In the genomic region with DNA sequence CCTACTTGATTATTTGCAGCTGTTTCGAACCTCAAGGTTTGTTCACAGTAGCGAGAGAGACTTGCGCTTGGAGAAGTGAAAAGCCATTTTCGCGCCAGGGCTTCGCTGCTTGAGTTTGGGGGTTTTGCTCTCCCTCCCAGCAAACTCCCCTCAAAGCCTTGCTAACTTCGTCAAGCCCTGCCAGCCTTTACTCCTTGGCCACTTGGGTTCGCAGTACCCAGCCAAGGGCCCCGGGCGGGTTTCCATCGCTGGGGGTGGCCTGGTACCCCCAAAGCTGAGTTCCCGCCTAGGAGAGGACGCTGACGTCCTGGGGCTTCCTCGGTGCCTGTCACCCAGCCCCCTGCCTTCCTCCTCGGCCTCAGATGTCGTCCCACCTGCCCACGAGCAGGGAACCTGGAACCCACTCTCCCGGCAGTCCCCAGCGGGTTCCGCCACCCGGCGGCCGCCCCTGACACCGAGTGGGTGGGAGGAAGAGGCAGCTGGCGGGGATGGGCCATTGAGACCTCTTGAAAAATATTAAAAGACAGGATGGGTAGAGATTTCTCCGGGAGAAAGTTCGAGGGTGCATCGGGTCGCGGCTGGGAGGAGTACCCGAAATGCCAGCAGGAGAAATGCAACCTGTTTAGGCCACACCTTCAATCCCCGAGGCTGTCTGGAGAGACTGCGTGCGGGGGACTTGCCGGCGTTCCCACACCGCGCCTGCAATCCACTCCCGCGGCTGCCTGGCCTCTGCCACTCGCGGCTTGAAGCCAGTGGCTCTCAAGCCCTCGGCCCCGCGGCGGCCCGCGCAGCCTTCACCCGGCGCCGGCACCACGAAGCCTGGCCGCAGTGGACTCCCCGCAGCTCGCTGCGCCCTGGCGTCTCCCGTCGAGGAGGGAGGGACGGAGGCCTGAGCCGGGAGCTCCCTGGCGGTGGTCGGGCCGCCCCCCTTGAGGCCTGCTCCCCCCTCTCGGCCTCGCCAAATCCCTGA, we compare ENCODE assay signal across 9 cellular contexts. TPM values are rescaled to one million over a fixed set of nuclear protein-coding genes. Genes with fewer than 3 reads are reported as not detected.
DNase-seq lines count a peak whose midpoint lies in the region; ATAC-seq and TF ChIP-seq lines count a peak whose summit lies in the region.
"Had no signal": no experiment of that assay in that cellular context is flagged by ENCODE, and none has a peak within 500 bp of the region (broad histone marks: within the 10 kb centered on the region; RNA-seq: fewer than 3 reads in every experiment).

No MANE protein-coding gene starts in this region.

- H3K9me3 ChIP-seq in ascending aorta (no peaks in the 10 kb centered on the region), prostate gland (no peaks in the 10 kb centered on the region)

- peak; percentile 63 for ATAC-seq in left ventricle myocardium superior
- no peak for ATAC-seq in activated naive CD8-positive, alpha-beta T cell treated with anti-CD3 and anti-CD28 coated beads, Interleukin-2, amount 50 U/mL, for 24 hours
- no peak for ATAC-seq in GM19467 (IDR thresholded peaks at IDR 0.05; ENCODE audit: unreplicated experiment)
- no peak for ATAC-seq in GM19397 (IDR thresholded peaks at IDR 0.05; ENCODE audit: unreplicated experiment)

- no peaks in the 10 kb centered on the region for H3K36me3 Mint-ChIP-seq in activated naive CD8-positive, alpha-beta T cell treated with anti-CD3 and anti-CD28 coated beads, Interleukin-2, amount 50 U/mL, for 24 hours (ENCODE audit: low read depth)
- peaks cover 2% of the 10 kb centered on the region for H3K36me3 Mint-ChIP-seq in activated CD4-positive, alpha-beta T cell treated with anti-CD3 and anti-CD28 coated beads, Interleukin-2, amount 10 ng/mL, durations not matched to agents 7 days and 5 days (ENCODE audit: low read depth)

- H3K4me1 ChIP-seq in ascending aorta (peaks cover 0 to 2% of the 10 kb centered on the region in 2 donors), prostate gland (replicated peaks) (no peaks in the 10 kb centered on the region)

- CTCF ChIA-PET in activated CD4-positive, alpha-beta T cell treated with anti-CD3 and anti-CD28 coated beads, Interleukin-2, amount 10 ng/mL, durations not matched to agents 7 days and 5 days (lab: Charles Lee): interaction anchor here (0.6 kb wide), 2 partner anchors 67 to 1378 kb away, joined by 3 to 6 read pairs; no protein-coding TSS in a partner anchor

- intact Hi-C loops in ascending aorta (cut with DNase I) (loop anchor here (10.0 kb wide), 1 partner anchor 1477 kb away; no protein-coding TSS in a partner anchor), left ventricle myocardium superior (cut with micrococcal nuclease) (no loop called here), prostate gland (cut with DNase I) (loop anchor here (5.0 to 10.0 kb wide), 4 partner anchors 59 to 1157 kb away; no protein-coding TSS in a partner anchor)

- H3K27me3 ChIP-seq in ascending aorta (no peaks in the 10 kb centered on the region), prostate gland (replicated peaks; ENCODE audit: insufficient read depth) (no peaks in the 10 kb centered on the region)

- H3K27ac ChIP-seq in ascending aorta: peak overlapping the region; percentile 83 to 85
- H3K27ac ChIP-seq in prostate gland: peak overlapping the region; percentile 83 to 92

- H3K4me1 Mint-ChIP-seq in activated naive CD8-positive, alpha-beta T cell treated with anti-CD3 and anti-CD28 coated beads, Interleukin-2, amount 50 U/mL, for 24 hours: no peaks in the 10 kb centered on the region
- no peaks in the 10 kb centered on the region for H3K4me1 Mint-ChIP-seq in activated CD4-positive, alpha-beta T cell treated with anti-CD3 and anti-CD28 coated beads, Interleukin-2, amount 10 ng/mL, durations not matched to agents 7 days and 5 days

- POLR2A ChIA-PET in activated CD4-positive, alpha-beta T cell treated with anti-CD3 and anti-CD28 coated beads, Interleukin-2, amount 10 ng/mL, durations not matched to agents 7 days and 5 days (lab: Charles Lee): no interaction called here

- peak; percentile 57 for DNase-seq in D341Med (ENCODE audit: low spot score)
- DNase-seq in ascending aorta (ENCODE audit: low spot score in 2 of 2): peak in 1 of 2 donors; percentile 67
- DNase-seq in left ventricle myocardium superior: peak; percentile 59
- DNase-seq in prostate gland (ENCODE audit: low spot score): peak; percentile 4
- DNase-seq in activated naive CD8-positive, alpha-beta T cell treated with anti-CD3 and anti-CD28 coated beads, Interleukin-2, amount 50 U/mL, for 24 hours: no peak
- DNase-seq in activated CD4-positive, alpha-beta T cell treated with anti-CD3 and anti-CD28 coated beads, Interleukin-2, amount 10 ng/mL, durations not matched to agents 7 days and 5 days: no peak
- DNase-seq: NCI-H1930 had no signal

- peaks cover 72% of the 10 kb centered on the region for H3K27me3 Mint-ChIP-seq in activated naive CD8-positive, alpha-beta T cell treated with anti-CD3 and anti-CD28 coated beads, Interleukin-2, amount 50 U/mL, for 24 hours
- peaks cover 70% of the 10 kb centered on the region for H3K27me3 Mint-ChIP-seq in activated CD4-positive, alpha-beta T cell treated with anti-CD3 and anti-CD28 coated beads, Interleukin-2, amount 10 ng/mL, durations not matched to agents 7 days and 5 days

- H3K4me3 Mint-ChIP-seq in activated naive CD8-positive, alpha-beta T cell treated with anti-CD3 and anti-CD28 coated beads, Interleukin-2, amount 50 U/mL, for 24 hours: no peak overlapping the region
- no peak overlapping the region for H3K4me3 Mint-ChIP-seq in activated CD4-positive, alpha-beta T cell treated with anti-CD3 and anti-CD28 coated beads, Interleukin-2, amount 10 ng/mL, durations not matched to agents 7 days and 5 days

- WGBS in prostate gland: 17% methylated on average over 66 of the region's 67 CpGs

- H3K36me3 ChIP-seq in ascending aorta: no peaks in the 10 kb centered on the region
- no peaks in the 10 kb centered on the region for H3K36me3 ChIP-seq in prostate gland

- H3K4me3 ChIP-seq in ascending aorta (peak overlapping the region; percentile 55 to 71), prostate gland (peak overlapping the region; percentile 28 to 37)

- H3K9me3 Mint-ChIP-seq in activated naive CD8-positive, alpha-beta T cell treated with anti-CD3 and anti-CD28 coated beads, Interleukin-2, amount 50 U/mL, for 24 hours: no peaks in the 10 kb centered on the region
- no peaks in the 10 kb centered on the region for H3K9me3 Mint-ChIP-seq in activated CD4-positive, alpha-beta T cell treated with anti-CD3 and anti-CD28 coated beads, Interleukin-2, amount 10 ng/mL, durations not matched to agents 7 days and 5 days

- peak in 1 of 3 experiments; percentile 29 for TF ChIP-seq CTCF in ascending aorta (IDR thresholded peaks at IDR 0.05)
- TF ChIP-seq CTCF in prostate gland (IDR thresholded peaks at IDR 0.05): peak in 1 of 4 experiments; percentile 23

- TF ChIP-seq POLR2A in prostate gland (IDR thresholded peaks at IDR 0.05): no peak

- H3K27ac Mint-ChIP-seq in activated naive CD8-positive, alpha-beta T cell treated with anti-CD3 and anti-CD28 coated beads, Interleukin-2, amount 50 U/mL, for 24 hours: no peak overlapping the region
- no peak overlapping the region for H3K27ac Mint-ChIP-seq in activated CD4-positive, alpha-beta T cell treated with anti-CD3 and anti-CD28 coated beads, Interleukin-2, amount 10 ng/mL, durations not matched to agents 7 days and 5 days

RNA-seq across cellular contexts. Expression of a gene that starts 8.8 kb away (rescaled TPM):
- total RNA-seq in ascending aorta: 126 TPM
- total RNA-seq in left ventricle myocardium superior: 18.0 TPM
- total RNA-seq in prostate gland: 10 to 100 TPM; 48.7 to 58.1 TPM
- total RNA-seq in activated CD4-positive, alpha-beta T cell treated with anti-CD3 and anti-CD28 coated beads, Interleukin-2, amount 10 ng/mL, durations not matched to agents 7 days and 5 days: not detected

Comparison
In these comparisons a context has a peak if more than half of its experiments do, and no peak if none do; other contexts are left out.
1. DNase-seq: peak in D341Med (single experiment), left ventricle myocardium superior (single experiment) and prostate gland (single experiment); none in activated naive CD8-positive, alpha-beta T cell treated with anti-CD3 and anti-CD28 coated beads, Interleukin-2, amount 50 U/mL, for 24 hours (single experiment) and activated CD4-positive, alpha-beta T cell treated with anti-CD3 and anti-CD28 coated beads, Interleukin-2, amount 10 ng/mL, durations not matched to agents 7 days and 5 days (single experiment).
2. RNA of a gene that starts 8.8 kb away (total RNA-seq): 126 TPM in ascending aorta (single experiment), 48.7 to 58.1 TPM in prostate gland and 18.0 TPM in left ventricle myocardium superior (single experiment); not detected in activated CD4-positive, alpha-beta T cell treated with anti-CD3 and anti-CD28 coated beads, Interleukin-2, amount 10 ng/mL, durations not matched to agents 7 days and 5 days; every median in the first group is over 10 times any median in the second.